ENCODE assay signal across 9 cellular contexts in genomic region chr12:130566446-130567155, GRCh38.
"Had no signal": no experiment of that assay in that cellular context is flagged by ENCODE, and none has a peak within 500 bp of the region (broad histone marks: within the 10 kb centered on the region; RNA-seq: fewer than 3 reads in every experiment).

No MANE protein-coding gene starts in this region.

- H2AFZ ChIP-seq: GM23248, GM23338 had no signal

- H3K4me2 ChIP-seq: GM23338 had no signal

- H3K9me3 ChIP-seq: HAP-1 had no signal

- H3K4me1 ChIP-seq: HAP-1 had no signal

- H3K27ac ChIP-seq: GM23248 had no signal

- H3K4me1 Mint-ChIP-seq: GM23338, H9 had no signal

- H3K9ac ChIP-seq: GM23248 had no signal

- H3K27ac Mint-ChIP-seq: GM23338, HFFc6 had no signal

- H3K36me3 ChIP-seq: HAP-1 had no signal

- DNase-seq: GM23248, GOT3, H7, H9, HCEC 1CT, HFFc6 had no signal

- H3K4me3 ChIP-seq: GM23248, GM23338, HAP-1 had no signal

- H3K4me3 Mint-ChIP-seq: GM23338, H9, HFFc6 had no signal

- ATAC-seq: GM23338, HCT116 had no signal
